1 cellular context compared by ENCODE assay signal in genomic region chr3:194089357-194090177, GRCh38.
TF ChIP-seq lines count a peak whose summit lies in the region.

No MANE protein-coding gene starts in this region.

TF ChIP-seq in GM23338, 12 proteins besides CTCF, POLR2A, EP300 and RAD21 (continued from another document):
- no peak for TF ChIP-seq ZNF114 (CRISPR knock-in tag; IDR thresholded peaks at IDR 0.05)
- TF ChIP-seq JUNB (IDR thresholded peaks at IDR 0.05; ENCODE audit: unreplicated experiment), result no peak
- no peak for TF ChIP-seq ETS1 (IDR thresholded peaks at IDR 0.05)
- no peak for TF ChIP-seq STAT1 (IDR thresholded peaks at IDR 0.05; ENCODE audit: unreplicated experiment)
- TF ChIP-seq NANOG (IDR thresholded peaks at IDR 0.05; ENCODE audit: borderline replicate concordance), result no peak
- no peak for TF ChIP-seq EZH2 (IDR thresholded peaks at IDR 0.05; ENCODE audit: low read depth, unreplicated experiment)
- no peak for TF ChIP-seq EZH2phosphoT487 (IDR thresholded peaks at IDR 0.05; ENCODE audit: unreplicated experiment)
